Comparison of ENCODE assay signal across 7 cellular contexts in genomic region chr2:218465987-218466633, GRCh38. TPM values are rescaled to one million over a fixed set of nuclear protein-coding genes. Genes with fewer than 3 reads are reported as not detected.
DNase-seq lines count a peak whose midpoint lies in the region; ATAC-seq, FAIRE-seq and TF ChIP-seq lines count a peak whose summit lies in the region.

No MANE protein-coding gene starts in this region.

- DNase-seq in GM18507 (ENCODE audit: extremely low spot score, insufficient read length, low read depth) (no peak), SK-N-MC (ENCODE audit: low read depth, low spot score) (peak; percentile 5), smooth muscle cell (lab: John Stamatoyannopoulos, UW; ENCODE audit: unreplicated experiment) (no peak), NCI-H2029 treated with DMSO at 0.1 percent for 48 hours (lab: John Stamatoyannopoulos, UW) (no peak)
- DNase-seq in activated T-helper 2 cell treated with anti-CD3 and anti-CD28 coated beads, Interferon-gamma antibody, Interleukin-2, Interleukin-4, amounts not matched to agents 10 μg/mL and 5 μg/mL and 100 μg/mL, durations not matched to agents 14 hours and 24 hours and 36 hours (ENCODE audit: low spot score): no peak

- no peaks in the 10 kb centered on the region for H3K79me2 ChIP-seq in smooth muscle cell (ENCODE audit: low read depth)

- H3K9ac ChIP-seq in SK-N-MC (ENCODE audit: insufficient read length) (no peak overlapping the region), smooth muscle cell (ENCODE audit: low read depth) (no peak overlapping the region)

- H3K27ac ChIP-seq in SK-N-MC (no peak overlapping the region), gastroesophageal sphincter (no peak overlapping the region), smooth muscle cell (ENCODE audit: low read depth) (no peak overlapping the region)

- no peaks in the 10 kb centered on the region for H4K20me1 ChIP-seq in smooth muscle cell (ENCODE audit: low read depth)

- peaks cover 57% of the 10 kb centered on the region for H3K36me3 Mint-ChIP-seq in activated T-helper 2 cell treated with anti-CD3 and anti-CD28 coated beads, Interferon-gamma antibody, Interleukin-2, Interleukin-4, amounts not matched to agents 10 μg/mL and 5 μg/mL and 100 μg/mL, durations not matched to agents 14 hours and 24 hours and 36 hours (ENCODE audit: low read depth)

- H3F3A ChIP-seq in smooth muscle cell (ENCODE audit: low read depth): peaks cover 4% of the 10 kb centered on the region

- H3K27ac Mint-ChIP-seq in activated T-helper 2 cell treated with anti-CD3 and anti-CD28 coated beads, Interferon-gamma antibody, Interleukin-2, Interleukin-4, amounts not matched to agents 10 μg/mL and 5 μg/mL and 100 μg/mL, durations not matched to agents 14 hours and 24 hours and 36 hours: no peak overlapping the region

- H3K36me3 ChIP-seq in SK-N-MC (ENCODE audit: insufficient read depth, low read length) (peaks cover 26% of the 10 kb centered on the region), gastroesophageal sphincter (peaks cover 0 to 49% of the 10 kb centered on the region in 2 donors), smooth muscle cell (ENCODE audit: low read depth) (no peaks in the 10 kb centered on the region)

- TF ChIP-seq POLR2A in gastroesophageal sphincter (IDR thresholded peaks at IDR 0.05): no peak

- WGBS in gastroesophageal sphincter (ENCODE audit: low coverage in 1 of 2), 2 donors: 10 to 26% methylated on average over 3 of the region's 3 CpGs
- 63% methylated on average over 3 of the region's 3 CpGs for WGBS in smooth muscle cell (ENCODE audit: low lambda C conversion rate)

- peak; percentile 60 for FAIRE-seq in GM18507 (lab: Jason Lieb, UNC)

- no peak overlapping the region for H3K4me3 Mint-ChIP-seq in activated T-helper 2 cell treated with anti-CD3 and anti-CD28 coated beads, Interferon-gamma antibody, Interleukin-2, Interleukin-4, amounts not matched to agents 10 μg/mL and 5 μg/mL and 100 μg/mL, durations not matched to agents 14 hours and 24 hours and 36 hours (ENCODE audit: low read depth)

- H3K27me3 ChIP-seq in gastroesophageal sphincter (no peaks in the 10 kb centered on the region), smooth muscle cell (ENCODE audit: low read depth) (no peaks in the 10 kb centered on the region)

- H3K27me3 Mint-ChIP-seq in activated T-helper 2 cell treated with anti-CD3 and anti-CD28 coated beads, Interferon-gamma antibody, Interleukin-2, Interleukin-4, amounts not matched to agents 10 μg/mL and 5 μg/mL and 100 μg/mL, durations not matched to agents 14 hours and 24 hours and 36 hours (ENCODE audit: low read depth): no peaks in the 10 kb centered on the region

- H3K4me1 ChIP-seq in gastroesophageal sphincter (no peaks in the 10 kb centered on the region), smooth muscle cell (ENCODE audit: low read depth) (no peaks in the 10 kb centered on the region)

- intact Hi-C loops in activated T-helper 2 cell treated with anti-CD3 and anti-CD28 coated beads, Interferon-gamma antibody, Interleukin-2, Interleukin-4, amounts not matched to agents 10 μg/mL and 5 μg/mL and 100 μg/mL, durations not matched to agents 14 hours and 24 hours and 36 hours (cut with micrococcal nuclease): loop anchor here (5.0 kb wide), 1 partner anchor 59 kb away; no protein-coding TSS in a partner anchor

- TF ChIP-seq CTCF in gastroesophageal sphincter (IDR thresholded peaks at IDR 0.05) (peak; percentile 43 to 56 (median 50)), smooth muscle cell (IDR thresholded peaks at IDR 0.05; ENCODE audit: borderline replicate concordance, insufficient read depth, poor library complexity, severe bottlenecking) (peak; percentile 48)

- peaks cover 7% of the 10 kb centered on the region for H3K4me1 Mint-ChIP-seq in activated T-helper 2 cell treated with anti-CD3 and anti-CD28 coated beads, Interferon-gamma antibody, Interleukin-2, Interleukin-4, amounts not matched to agents 10 μg/mL and 5 μg/mL and 100 μg/mL, durations not matched to agents 14 hours and 24 hours and 36 hours (ENCODE audit: low read depth)

- no peak for TF ChIP-seq EP300 in gastroesophageal sphincter (IDR thresholded peaks at IDR 0.05)

- no peak overlapping the region for H3K4me3 ChIP-seq in SK-N-MC
- H3K4me3 ChIP-seq in gastroesophageal sphincter: no peak overlapping the region
- H3K4me3 ChIP-seq in smooth muscle cell: no peak overlapping the region

- H3K9me3 Mint-ChIP-seq in activated T-helper 2 cell treated with anti-CD3 and anti-CD28 coated beads, Interferon-gamma antibody, Interleukin-2, Interleukin-4, amounts not matched to agents 10 μg/mL and 5 μg/mL and 100 μg/mL, durations not matched to agents 14 hours and 24 hours and 36 hours: no peaks in the 10 kb centered on the region

- ATAC-seq in gastroesophageal sphincter (peak; percentile 48), GM21526 (IDR thresholded peaks at IDR 0.05; ENCODE audit: low FRiP score, unreplicated experiment) (no peak)

- no peak overlapping the region for H3K4me2 ChIP-seq in smooth muscle cell

- H3K9me3 ChIP-seq in SK-N-MC (ENCODE audit: low read depth, low read length) (no peaks in the 10 kb centered on the region), gastroesophageal sphincter (no peaks in the 10 kb centered on the region), smooth muscle cell (replicated peaks; ENCODE audit: low read depth) (no peaks in the 10 kb centered on the region)

- no peak overlapping the region for H2AFZ ChIP-seq in smooth muscle cell (ENCODE audit: low read depth)

RNA-seq across cellular contexts. Expression of gene VIL1, which starts 47.2 kb away (rescaled TPM):
- total RNA-seq in gastroesophageal sphincter: not detected
- total RNA-seq in smooth muscle cell: not detected in 2 replicates
- polyA plus RNA-seq in smooth muscle cell: 0.14 and 0.15 TPM in 2 replicates
- not detected in 2 replicates for total RNA-seq in activated T-helper 2 cell treated with anti-CD3 and anti-CD28 coated beads, Interferon-gamma antibody, Interleukin-2, Interleukin-4, amounts not matched to agents 10 μg/mL and 5 μg/mL and 100 μg/mL, durations not matched to agents 14 hours and 24 hours and 36 hours
